Comparison of ENCODE assay signal across 8 cellular contexts in genomic region chr7:37448057-37448636, GRCh38. TPM values are rescaled to one million over a fixed set of nuclear protein-coding genes. Genes with fewer than 3 reads are reported as not detected.
DNase-seq lines count a peak whose midpoint lies in the region; ATAC-seq and TF ChIP-seq lines count a peak whose summit lies in the region.

No MANE protein-coding gene starts in this region.

- H3K27ac Mint-ChIP-seq in T-helper 1 cell treated with Interleukin-12 subunit alpha and Interleukin-12 subunit beta and Interleukin-4 antibody, amounts not matched to agents 30 μg/mL and 1 μg/mL, for 36 hours: peak overlapping the region; percentile 99
- peak overlapping the region; percentile 73 for H3K27ac Mint-ChIP-seq in type B pancreatic cell

- H3K27me3 ChIP-seq in mononuclear cell (ENCODE audit: insufficient read depth, low read length): no peaks in the 10 kb centered on the region

- H3K9me3 Mint-ChIP-seq in T-helper 1 cell treated with Interleukin-12 subunit alpha and Interleukin-12 subunit beta and Interleukin-4 antibody, amounts not matched to agents 30 μg/mL and 1 μg/mL, for 36 hours: no peaks in the 10 kb centered on the region
- no peaks in the 10 kb centered on the region for H3K9me3 Mint-ChIP-seq in type B pancreatic cell

- H3K4me1 ChIP-seq in mononuclear cell (ENCODE audit: insufficient read depth, low read length): peaks cover 52% of the 10 kb centered on the region

- no peak for TF ChIP-seq CTCF in type B pancreatic cell (conservative IDR thresholded peaks at IDR 0.05)

- peak; percentile 10 for DNase-seq in effector CD8-positive, alpha-beta T cell (lab: John Stamatoyannopoulos, UW)
- DNase-seq in type B pancreatic cell (ENCODE audit: extremely low spot score, unreplicated experiment): no peak
- no peak for DNase-seq in HT-29 (ENCODE audit: low spot score)

- peaks cover 54% of the 10 kb centered on the region for H3K4me1 Mint-ChIP-seq in T-helper 1 cell treated with Interleukin-12 subunit alpha and Interleukin-12 subunit beta and Interleukin-4 antibody, amounts not matched to agents 30 μg/mL and 1 μg/mL, for 36 hours (ENCODE audit: low read depth)
- peaks cover 9% of the 10 kb centered on the region for H3K4me1 Mint-ChIP-seq in type B pancreatic cell (ENCODE audit: unreplicated experiment)

- peaks cover 7% of the 10 kb centered on the region for H3K27me3 Mint-ChIP-seq in T-helper 1 cell treated with Interleukin-12 subunit alpha and Interleukin-12 subunit beta and Interleukin-4 antibody, amounts not matched to agents 30 μg/mL and 1 μg/mL, for 36 hours (ENCODE audit: low read depth)
- peaks cover 64% of the 10 kb centered on the region for H3K27me3 Mint-ChIP-seq in type B pancreatic cell

- H3K4me3 ChIP-seq in mononuclear cell (ENCODE audit: low read length): peak overlapping the region; percentile 76

- H3K4me3 Mint-ChIP-seq in T-helper 1 cell treated with Interleukin-12 subunit alpha and Interleukin-12 subunit beta and Interleukin-4 antibody, amounts not matched to agents 30 μg/mL and 1 μg/mL, for 36 hours: peak overlapping the region; percentile 100
- peak overlapping the region; percentile 94 for H3K4me3 Mint-ChIP-seq in type B pancreatic cell

- no peaks in the 10 kb centered on the region for H3K9me3 ChIP-seq in mononuclear cell (ENCODE audit: low read depth, low read length)

- peak; percentile 5 for ATAC-seq in GM18520 (IDR thresholded peaks at IDR 0.05; ENCODE audit: unreplicated experiment)
- ATAC-seq in HG02763 (IDR thresholded peaks at IDR 0.05; ENCODE audit: unreplicated experiment): peak; percentile 17
- no peak for ATAC-seq in HG02588 (IDR thresholded peaks at IDR 0.05; ENCODE audit: unreplicated experiment)

- H3K36me3 Mint-ChIP-seq in T-helper 1 cell treated with Interleukin-12 subunit alpha and Interleukin-12 subunit beta and Interleukin-4 antibody, amounts not matched to agents 30 μg/mL and 1 μg/mL, for 36 hours (ENCODE audit: low read depth): peaks cover 14% of the 10 kb centered on the region
- H3K36me3 Mint-ChIP-seq in type B pancreatic cell: no peaks in the 10 kb centered on the region

RNA-seq across cellular contexts. Expression of gene ELMO1, which starts 0.5 kb away (rescaled TPM):
- total RNA-seq in mononuclear cell (215 TPM), type B pancreatic cell (ENCODE audit: low replicate concordance) (4.9 and 29.4 TPM in 2 replicates)
- 0.10 and 0.41 TPM in 2 replicates for total RNA-seq in HT-29 (2014; rRNA removed; shearing (Covaris generic))
